In genomic region chr1:10663668-10664035, GRCh38 we compare ENCODE assay signal across 10 cellular contexts.
DNase-seq lines count a peak whose midpoint lies in the region; ATAC-seq and TF ChIP-seq lines count a peak whose summit lies in the region.
"Had no signal": no experiment of that assay in that cellular context is flagged by ENCODE, and none has a peak within 500 bp of the region (broad histone marks: within the 10 kb centered on the region; RNA-seq: fewer than 3 reads in every experiment).

No MANE protein-coding gene starts in this region.

- peak overlapping the region in 1 of 2 donors; percentile 55 for H3K9ac ChIP-seq in stomach smooth muscle (ENCODE audit: low read length in 2 of 2)

- H3K4me1 Mint-ChIP-seq in immature natural killer cell: no peaks in the 10 kb centered on the region

- TF ChIP-seq RAD21 in Ishikawa (IDR thresholded peaks at IDR 0.05; ENCODE audit: low read depth): no peak

- H3K27ac ChIP-seq in coronary artery (peak overlapping the region; percentile 76 to 85), left lung (peak overlapping the region in 1 of 2 donors; percentile 6), stomach smooth muscle (ENCODE audit: low read length) (peak overlapping the region; percentile 93)

- no peak for TF ChIP-seq EP300 in Ishikawa (IDR thresholded peaks at IDR 0.05; ENCODE audit: borderline replicate concordance)

- no peaks in the 10 kb centered on the region for H3K9me3 Mint-ChIP-seq in immature natural killer cell

- H3K36me3 ChIP-seq in left lung: peaks cover 0 to 35% of the 10 kb centered on the region in 2 donors
- peaks cover 6 to 10% of the 10 kb centered on the region in 2 donors for H3K36me3 ChIP-seq in stomach smooth muscle (ENCODE audit: control insufficient read depth in 2 of 2, insufficient read depth in 2 of 2, low read length in 2 of 2)

- intact Hi-C loops in left lung (cut with DNase I): no loop called here

- H3K4me1 ChIP-seq in left lung (peaks cover 15 to 55% of the 10 kb centered on the region in 2 donors), stomach smooth muscle (ENCODE audit: control insufficient read depth, insufficient read depth, low read length) (peaks cover 81% of the 10 kb centered on the region)

- H3K9me3 ChIP-seq in left lung (no peaks in the 10 kb centered on the region), stomach smooth muscle (ENCODE audit: control insufficient read depth in 2 of 2, low read length in 2 of 2) (no peaks in the 10 kb centered on the region)

- no peaks in the 10 kb centered on the region for H3K27me3 ChIP-seq in left lung
- no peaks in the 10 kb centered on the region for H3K27me3 ChIP-seq in stomach smooth muscle (ENCODE audit: control insufficient read depth in 1 of 2, insufficient read depth in 2 of 2, low read length in 2 of 2)

- peak; percentile 23 for ATAC-seq in left lung
- ATAC-seq in GM18867 (IDR thresholded peaks at IDR 0.05; ENCODE audit: unreplicated experiment): no peak
- no peak for ATAC-seq in GM19351 (IDR thresholded peaks at IDR 0.05; ENCODE audit: unreplicated experiment)

- no peak overlapping the region for H3K4me3 Mint-ChIP-seq in immature natural killer cell

- H3K27ac Mint-ChIP-seq in immature natural killer cell: no peak overlapping the region

- H3K27me3 Mint-ChIP-seq in immature natural killer cell (ENCODE audit: low read depth in 3 of 3): peaks cover 0 to 9% (median 0%) of the 10 kb centered on the region in 3 donors

- H3K36me3 Mint-ChIP-seq in immature natural killer cell: no peaks in the 10 kb centered on the region

- H3K4me3 ChIP-seq in coronary artery: peak overlapping the region; percentile 58
- H3K4me3 ChIP-seq in left lung: no peak overlapping the region
- H3K4me3 ChIP-seq in stomach smooth muscle (ENCODE audit: low read length in 2 of 2): peak overlapping the region in 1 of 2 donors; percentile 58

- TF ChIP-seq CTCF in coronary artery (IDR thresholded peaks at IDR 0.05): no peak
- no peak for TF ChIP-seq CTCF in left lung (IDR thresholded peaks at IDR 0.05)

- peak; percentile 81 for DNase-seq in coronary artery (ENCODE audit: low spot score)
- DNase-seq in left lung: peak in 1 of 2 donors; percentile 60
- DNase-seq in activated CD4-positive, alpha-beta T cell treated with anti-CD3 and anti-CD28 coated beads for 48 hours: no peak
- no peak for DNase-seq in immature natural killer cell
- DNase-seq: amniotic stem cell; stimulated activated CD4-positive, alpha-beta T cell treated with anti-CD3 and anti-CD28 coated beads, Interleukin-4, amount 100 ng/mL, for 4 hours had no signal

TF ChIP-seq in Ishikawa, 13 proteins besides CTCF, POLR2A, EP300 and RAD21:
- TF ChIP-seq EGR1 (IDR thresholded peaks at IDR 0.05) (no peak), ZBTB7A (IDR thresholded peaks at IDR 0.05; ENCODE audit: low read depth) (0 out of 2 replicates have a peak, but pooled peaks have one; percentile 20), TEAD4 (IDR thresholded peaks at IDR 0.05) (no peak), YY1 (IDR thresholded peaks at IDR 0.05; ENCODE audit: low read depth) (no peak)
